Comparison of ENCODE assay signal across 23 cellular contexts in genomic region chr10:133087045-133087678, GRCh38. TPM values are rescaled to one million over a fixed set of nuclear protein-coding genes. Genes with fewer than 3 reads are reported as not detected.
DNase-seq lines count a peak whose midpoint lies in the region; ATAC-seq and TF ChIP-seq lines count a peak whose summit lies in the region.
"Had no signal": no experiment of that assay in that cellular context is flagged by ENCODE, and none has a peak within 500 bp of the region (broad histone marks: within the 10 kb centered on the region; RNA-seq: fewer than 3 reads in every experiment).

No MANE protein-coding gene starts in this region.

- H3K36me3 ChIP-seq in BE2C: no peaks in the 10 kb centered on the region
- H3K36me3 ChIP-seq: breast epithelium, HAP-1, lower lobe of right lung, prostate gland had no signal

- peaks cover 19% of the 10 kb centered on the region for H3K27me3 Mint-ChIP-seq in activated naive CD8-positive, alpha-beta T cell treated with anti-CD3 and anti-CD28 coated beads, Interleukin-2, amount 50 U/mL, for 24 hours
- peaks cover 42% of the 10 kb centered on the region for H3K27me3 Mint-ChIP-seq in activated naive CD8-positive, alpha-beta T cell treated with anti-CD3 and anti-CD28 coated beads for 36 hours

- ATAC-seq in activated naive CD8-positive, alpha-beta T cell treated with anti-CD3 and anti-CD28 coated beads, Interleukin-2, amount 50 U/mL, for 24 hours: peak; percentile 20
- no peak for ATAC-seq in GM21528 (IDR thresholded peaks at IDR 0.05; ENCODE audit: low FRiP score, unreplicated experiment)
- ATAC-seq: activated CD8-positive, alpha-beta T cell treated with anti-CD3 and anti-CD28 coated beads for 36 hours; activated T-cell treated with anti-CD3 and anti-CD28 coated beads, Interleukin-2, amount 50 U/mL, for 72 hours; lower lobe of right lung had no signal

- H3K4me1 ChIP-seq in BE2C: no peaks in the 10 kb centered on the region
- H3K4me1 ChIP-seq: breast epithelium, HAP-1, lower lobe of right lung, prostate gland had no signal

- no peak overlapping the region for H3K4me3 ChIP-seq in BE2C (ENCODE audit: low read depth, low read length)
- H3K4me3 ChIP-seq: HAP-1, lower lobe of right lung had no signal

- peaks cover 61% of the 10 kb centered on the region for H3K27me3 ChIP-seq in BE2C

- DNase-seq in activated naive CD8-positive, alpha-beta T cell treated with anti-CD3 and anti-CD28 coated beads, Interleukin-2, amount 50 U/mL, for 24 hours: no peak
- DNase-seq in activated naive CD8-positive, alpha-beta T cell treated with anti-CD3 and anti-CD28 coated beads for 36 hours: no peak
- peak; percentile 41 for DNase-seq in myocyte (ENCODE audit: low read depth)
- DNase-seq in AG08395 (ENCODE audit: low spot score): no peak
- DNase-seq in BE2C: no peak
- DNase-seq: activated CD4-positive, CD25-positive, alpha-beta regulatory T cell; activated CD8-positive, alpha-beta T cell treated with anti-CD3 and anti-CD28 coated beads for 36 hours; activated naive CD8-positive, alpha-beta T cell treated with anti-CD3 and anti-CD28 coated beads, Interleukin-2, amount 10 ng/mL, durations not matched to agents 7 days and 5 days; activated T-cell treated with anti-CD3 and anti-CD28 coated beads, Interleukin-2, amount 50 U/mL, for 72 hours; CD4-positive, alpha-beta T cell; immature natural killer cell; lower lobe of right lung; NCI-H2029; NCI-H510A; Right ventricle myocardium superior had no signal

- no peak overlapping the region for H3K27ac Mint-ChIP-seq in activated naive CD8-positive, alpha-beta T cell treated with anti-CD3 and anti-CD28 coated beads, Interleukin-2, amount 50 U/mL, for 24 hours
- H3K27ac Mint-ChIP-seq in activated naive CD8-positive, alpha-beta T cell treated with anti-CD3 and anti-CD28 coated beads for 36 hours: no peak overlapping the region
- H3K27ac Mint-ChIP-seq: activated CD8-positive, alpha-beta T cell treated with anti-CD3 and anti-CD28 coated beads for 36 hours; activated naive CD8-positive, alpha-beta T cell treated with anti-CD3 and anti-CD28 coated beads, Interleukin-2, amount 10 ng/mL, durations not matched to agents 7 days and 5 days; activated T-cell treated with anti-CD3 and anti-CD28 coated beads, Interleukin-2, amount 50 U/mL, for 72 hours; CD4-positive, alpha-beta T cell; dendritic cell treated with granulocyte-macrophage colony-stimulating factor and Interleukin-4, amounts not matched to agents 40 ng/mL and 50 ng/mL, for 4 days; immature natural killer cell had no signal

- no peaks in the 10 kb centered on the region for H3K9me3 ChIP-seq in BE2C
- H3K9me3 ChIP-seq: breast epithelium, HAP-1, lower lobe of right lung, prostate gland had no signal

- H3K9me3 Mint-ChIP-seq in activated naive CD8-positive, alpha-beta T cell treated with anti-CD3 and anti-CD28 coated beads, Interleukin-2, amount 50 U/mL, for 24 hours: no peaks in the 10 kb centered on the region
- no peaks in the 10 kb centered on the region for H3K9me3 Mint-ChIP-seq in activated naive CD8-positive, alpha-beta T cell treated with anti-CD3 and anti-CD28 coated beads for 36 hours
- H3K9me3 Mint-ChIP-seq: activated CD8-positive, alpha-beta T cell treated with anti-CD3 and anti-CD28 coated beads for 36 hours; activated naive CD8-positive, alpha-beta T cell treated with anti-CD3 and anti-CD28 coated beads, Interleukin-2, amount 10 ng/mL, durations not matched to agents 7 days and 5 days; activated T-cell treated with anti-CD3 and anti-CD28 coated beads, Interleukin-2, amount 50 U/mL, for 72 hours; CD4-positive, alpha-beta T cell; dendritic cell treated with granulocyte-macrophage colony-stimulating factor and Interleukin-4, amounts not matched to agents 40 ng/mL and 50 ng/mL, for 4 days had no signal

- peak overlapping the region; percentile 69 for H3K27ac ChIP-seq in cingulate gyrus (ENCODE audit: low read depth, low read length)
- peak overlapping the region; percentile 82 for H3K27ac ChIP-seq in temporal lobe (ENCODE audit: low read depth, low read length)
- H3K27ac ChIP-seq: breast epithelium, lower lobe of right lung, prostate gland had no signal

- H3K4me3 Mint-ChIP-seq in activated naive CD8-positive, alpha-beta T cell treated with anti-CD3 and anti-CD28 coated beads, Interleukin-2, amount 50 U/mL, for 24 hours: no peak overlapping the region
- no peak overlapping the region for H3K4me3 Mint-ChIP-seq in activated naive CD8-positive, alpha-beta T cell treated with anti-CD3 and anti-CD28 coated beads for 36 hours
- H3K4me3 Mint-ChIP-seq: activated CD8-positive, alpha-beta T cell treated with anti-CD3 and anti-CD28 coated beads for 36 hours; activated naive CD8-positive, alpha-beta T cell treated with anti-CD3 and anti-CD28 coated beads, Interleukin-2, amount 10 ng/mL, durations not matched to agents 7 days and 5 days; CD4-positive, alpha-beta T cell; dendritic cell treated with granulocyte-macrophage colony-stimulating factor and Interleukin-4, amounts not matched to agents 40 ng/mL and 50 ng/mL, for 4 days; immature natural killer cell had no signal

- H3K36me3 Mint-ChIP-seq in activated naive CD8-positive, alpha-beta T cell treated with anti-CD3 and anti-CD28 coated beads, Interleukin-2, amount 50 U/mL, for 24 hours (ENCODE audit: low read depth): no peaks in the 10 kb centered on the region
- no peaks in the 10 kb centered on the region for H3K36me3 Mint-ChIP-seq in activated naive CD8-positive, alpha-beta T cell treated with anti-CD3 and anti-CD28 coated beads for 36 hours
- H3K36me3 Mint-ChIP-seq: activated naive CD8-positive, alpha-beta T cell treated with anti-CD3 and anti-CD28 coated beads, Interleukin-2, amount 10 ng/mL, durations not matched to agents 7 days and 5 days; immature natural killer cell had no signal

- no peaks in the 10 kb centered on the region for H3K4me1 Mint-ChIP-seq in activated naive CD8-positive, alpha-beta T cell treated with anti-CD3 and anti-CD28 coated beads, Interleukin-2, amount 50 U/mL, for 24 hours
- H3K4me1 Mint-ChIP-seq in activated naive CD8-positive, alpha-beta T cell treated with anti-CD3 and anti-CD28 coated beads for 36 hours: peaks cover 1% of the 10 kb centered on the region

- no peak for TF ChIP-seq CTCF in BE2C (IDR thresholded peaks at IDR 0.05; ENCODE audit: low read depth, low read length)

RNA-seq across cellular contexts. Expression of gene ADGRA1, which starts 0.6 kb away (rescaled TPM):
- total RNA-seq in activated naive CD8-positive, alpha-beta T cell treated with anti-CD3 and anti-CD28 coated beads for 36 hours: not detected
- total RNA-seq in myocyte (3.6 and 16.8 TPM in 2 replicates), temporal lobe (3.9 TPM)
- 5.5 TPM for polyA plus RNA-seq in myocyte (2012)
- polyA plus RNA-seq in BE2C (2012; ENCODE audit: insufficient read depth, insufficient read length, low read depth): not detected
- total RNA-seq: activated CD8-positive, alpha-beta T cell treated with anti-CD3 and anti-CD28 coated beads for 36 hours; activated naive CD8-positive, alpha-beta T cell treated with anti-CD3 and anti-CD28 coated beads, Interleukin-2, amount 10 ng/mL, durations not matched to agents 7 days and 5 days; activated T-cell treated with anti-CD3 and anti-CD28 coated beads, Interleukin-2, amount 50 U/mL, for 72 hours; CD4-positive, alpha-beta T cell; Right ventricle myocardium superior; T-helper 1 cell treated with Interleukin-12 subunit alpha and Interleukin-12 subunit beta and Interleukin-4 antibody, amounts not matched to agents 30 ng/mL and 1 ng/mL, for 36 hours had no signal
- polyA plus RNA-seq: immature natural killer cell had no signal
